In genomic region chr11:94958118-94958517, GRCh38 we compare ENCODE assay signal across 17 cellular contexts. TPM values are rescaled to one million over a fixed set of nuclear protein-coding genes. Genes with fewer than 3 reads are reported as not detected.
DNase-seq lines count a peak whose midpoint lies in the region; TF ChIP-seq lines count a peak whose summit lies in the region.
"Had no signal": no experiment of that assay in that cellular context is flagged by ENCODE, and none has a peak within 500 bp of the region (broad histone marks: within the 10 kb centered on the region; RNA-seq: fewer than 3 reads in every experiment).

No MANE protein-coding gene starts in this region.

- H3K27me3 ChIP-seq in muscle layer of duodenum (ENCODE audit: low read depth, low read length), result no peaks in the 10 kb centered on the region
- H3K27me3 ChIP-seq: BE2C, tibial artery had no signal

- no peak overlapping the region for H3K4me3 ChIP-seq in epithelial cell of esophagus (ENCODE audit: low read length)
- H3K4me3 ChIP-seq in muscle layer of duodenum (ENCODE audit: low read depth in 1 of 2, low read length in 2 of 2), result no peak overlapping the region
- H3K4me3 ChIP-seq: tibial artery had no signal

- H3K27ac ChIP-seq in muscle layer of duodenum (ENCODE audit: low read length) (peak overlapping the region; percentile 55), substantia nigra (ENCODE audit: low read depth, low read length, poor library complexity, severe bottlenecking) (no peak overlapping the region)
- H3K27ac ChIP-seq: tibial artery had no signal

- H3K9me3 ChIP-seq in muscle layer of duodenum (ENCODE audit: control insufficient read depth in 1 of 2, low read length in 2 of 2), result no peaks in the 10 kb centered on the region
- H3K9me3 ChIP-seq: BE2C, tibial artery had no signal

- DNase-seq in COLO829 (ENCODE audit: low spot score), result peak; percentile 31
- DNase-seq in RPMI7951 (ENCODE audit: low read depth), result peak; percentile 25
- DNase-seq in epithelial cell of esophagus (ENCODE audit: low read depth), result peak; percentile 13
- no peak for DNase-seq in substantia nigra (lab: John Stamatoyannopoulos, UW)
- no peak for DNase-seq in SKM-1 treated with dmso at 0.1 percent for 144 hours (lab: John Stamatoyannopoulos, UW; ENCODE audit: unreplicated experiment)
- DNase-seq in NCI-H748 treated with DMSO at 0.1 percent for 48 hours (lab: John Stamatoyannopoulos, UW), result no peak
- no peak for DNase-seq in iPS-NIHi7 (ENCODE audit: extremely low spot score)
- DNase-seq: activated CD8-positive, alpha-beta memory T cell treated with anti-CD3 and anti-CD28 coated beads, Interleukin-2, amount 50 U/mL, for 4 hours; activated naive CD4-positive, alpha-beta T cell treated with anti-CD3 and anti-CD28 coated beads for 36 hours; BE2C; hippocampal formation; natural killer cell; NCI-H2107; stimulated activated CD4-positive, alpha-beta T cell treated with anti-CD3 and anti-CD28 coated beads, Interleukin-2, amount 100 ng/mL, for 24 hours; T-helper 2 cell; tibial artery had no signal

- peaks cover 23 to 40% of the 10 kb centered on the region in 2 donors for H3K36me3 ChIP-seq in muscle layer of duodenum (ENCODE audit: control insufficient read depth in 1 of 2, insufficient read depth in 2 of 2, low read length in 2 of 2)

- no peak for TF ChIP-seq CTCF in epithelial cell of esophagus (IDR thresholded peaks at IDR 0.05; ENCODE audit: insufficient read depth, low read depth, low read length, missing control alignments)

- no peaks in the 10 kb centered on the region for H3K4me1 ChIP-seq in muscle layer of duodenum (ENCODE audit: control insufficient read depth in 1 of 2, insufficient read depth in 2 of 2, low read length in 2 of 2)
- H3K4me1 ChIP-seq: BE2C, tibial artery had no signal

RNA-seq across cellular contexts. Expression of gene CWC15, which starts 15.2 kb away (rescaled TPM):
- total RNA-seq in RPMI7951 (2014; rRNA removed; shearing (Covaris generic)), result 65.5 and 68.7 TPM in 2 replicates

RNA-seq across cellular contexts. Expression of gene KDM4D, which starts 15.4 kb away (rescaled TPM):
- 2.1 and 3.0 TPM in 2 replicates for total RNA-seq in RPMI7951 (2014; rRNA removed; shearing (Covaris generic))

Comparison
In these comparisons a context has a peak if more than half of its experiments do, and no peak if none do; other contexts are left out.
1. DNase-seq: peak in COLO829 (single experiment), RPMI7951 (single experiment) and epithelial cell of esophagus (single experiment); none in substantia nigra (0 of 49), SKM-1 treated with dmso at 0.1 percent for 144 hours (single experiment), NCI-H748 treated with DMSO at 0.1 percent for 48 hours (single experiment) and iPS-NIHi7 (single experiment).